ENCODE assay signal across 34 cellular contexts in the genomic region with DNA sequence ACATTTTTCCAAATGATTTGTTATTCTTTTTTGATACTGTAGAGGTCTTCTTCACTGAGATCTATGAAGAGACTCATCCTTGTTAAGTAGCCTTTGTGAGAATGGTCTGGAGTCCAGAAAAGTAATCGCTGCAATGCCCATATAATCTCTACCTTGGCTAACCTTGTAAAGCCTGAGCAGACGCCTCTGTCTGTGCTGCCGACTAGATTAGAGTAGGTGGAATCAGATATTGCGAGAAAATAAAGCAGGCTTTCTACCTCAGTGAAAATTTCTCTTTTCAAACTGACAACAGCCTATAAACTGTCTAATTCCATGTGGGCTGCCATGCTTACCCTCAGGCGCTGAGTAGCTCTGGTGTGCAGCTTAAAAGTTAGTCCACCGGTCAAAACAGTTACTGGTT. TPM values are rescaled to one million over a fixed set of nuclear protein-coding genes. Genes with fewer than 3 reads are reported as not detected.
A peak's percentile ranks its signal among the peaks of the same experiment; 100 is the strongest.
DNase-seq lines count a peak whose midpoint lies in the region; ATAC-seq, FAIRE-seq and TF ChIP-seq lines count a peak whose summit lies in the region.
"Had no signal": no experiment of that assay in that cellular context is flagged by ENCODE, and none has a peak within 500 bp of the region (broad histone marks: within the 10 kb centered on the region; RNA-seq: fewer than 3 reads in every experiment).

No MANE protein-coding gene starts in this region.

- H3K27ac ChIP-seq in SK-N-SH (ENCODE audit: low read depth in 2 of 2, low read length in 1 of 2) (peak overlapping the region in 1 of 2 experiments; percentile 83; a peak in 2 of 4 replicates), WERI-Rb-1 (no peak overlapping the region), small intestine (ENCODE audit: low read depth in 1 of 2, low read length in 1 of 2) (no peak overlapping the region)
- H3K27ac ChIP-seq: 22Rv1; A549; BLaER1; BLaER1 treated with 17β-estradiol and CSF1 and Interleukin-3, amounts not matched to agents 10 nM and 100 nM; C4-2B had no signal

- H3K9me2 ChIP-seq in SK-N-SH, result no peaks in the 10 kb centered on the region

- H3K4me3 ChIP-seq in SK-N-SH (ENCODE audit: low read depth in 2 of 2, low read length in 1 of 2), result no peak overlapping the region
- H3K4me3 ChIP-seq in BE2C (ENCODE audit: low read depth, low read length), result no peak overlapping the region
- H3K4me3 ChIP-seq in WERI-Rb-1 (ENCODE audit: low read depth, low read length), result no peak overlapping the region
- H3K4me3 ChIP-seq in small intestine (ENCODE audit: low read depth in 1 of 2, low read length in 2 of 2), result no peak overlapping the region
- H3K4me3 ChIP-seq: A549; BLaER1; BLaER1 treated with 17β-estradiol and CSF1 and Interleukin-3, amounts not matched to agents 10 nM and 100 nM had no signal

- no peak for DNase-seq in SK-N-SH
- DNase-seq in BE2C, result peak; percentile 21
- peak; percentile 32 for DNase-seq in SK-N-DZ (ENCODE audit: low spot score)
- DNase-seq in WERI-Rb-1, result peak; percentile 51
- no peak for DNase-seq in nucleus accumbens (lab: John Stamatoyannopoulos, UW)
- no peak for DNase-seq in small intestine
- no peak for DNase-seq in DMS 273 (lab: John Stamatoyannopoulos, UW; ENCODE audit: unreplicated experiment)
- DNase-seq: 8988T; ACHN; AML-193; C1 segment of cervical spinal cord; Caco-2; Calu3; CD4-positive, alpha-beta memory T cell; CD4-positive, alpha-beta T cell; CD4-positive, CD25-positive, alpha-beta regulatory T cell; CD8-positive, alpha-beta memory T cell; CD8-positive, alpha-beta T cell; COR-L47; DMS 273 treated with DMSO at 0.1 percent for 48 hours; DMS153; DMS53; DMS79; DMS79 treated with DMSO at 0.1 percent for 48 hours; DND-41; EL had no signal

- H3K4me1 ChIP-seq in SK-N-SH (ENCODE audit: control insufficient read depth in 1 of 2, insufficient read depth in 2 of 2, low read depth in 1 of 2, low read length in 1 of 2) (peaks cover 0 to 37% of the 10 kb centered on the region in 2 experiments; a peak in 2 of 4 replicates), BE2C (peaks cover 24% of the 10 kb centered on the region), small intestine (ENCODE audit: control insufficient read depth in 2 of 2, insufficient read depth in 1 of 2, low read depth in 1 of 2, low read length in 1 of 2) (peaks cover 0 to 2% of the 10 kb centered on the region in 2 donors)
- H3K4me1 ChIP-seq: A549, BLaER1, Caco-2 had no signal

- H4K20me1 ChIP-seq in SK-N-SH (ENCODE audit: insufficient read depth), result no peaks in the 10 kb centered on the region
- H4K20me1 ChIP-seq: BLaER1; BLaER1 treated with 17β-estradiol and CSF1 and Interleukin-3, amounts not matched to agents 10 nM and 100 nM had no signal

- H3K4me2 ChIP-seq in SK-N-SH, result no peak overlapping the region
- H3K4me2 ChIP-seq: A549; BLaER1; BLaER1 treated with 17β-estradiol and CSF1 and Interleukin-3, amounts not matched to agents 10 nM and 100 nM had no signal

- H3K9me3 ChIP-seq in SK-N-SH (no peaks in the 10 kb centered on the region), BE2C (no peaks in the 10 kb centered on the region), WERI-Rb-1 (ENCODE audit: severe bottlenecking) (no peaks in the 10 kb centered on the region), small intestine (ENCODE audit: control insufficient read depth, low read depth) (no peaks in the 10 kb centered on the region)
- H3K9me3 ChIP-seq: A549, BLaER1, Caco-2 had no signal

- TF ChIP-seq RAD21 in SK-N-SH (IDR thresholded peaks at IDR 0.05; ENCODE audit: low read length), result no peak

- WGBS in SK-N-SH (ENCODE audit: low lambda C conversion rate), result 79% methylated on average over 6 of the region's 6 CpGs
- 94 to 96% (median 95%) methylated on average over 6 of the region's 6 CpGs for WGBS in small intestine, 3 donors

- TF ChIP-seq EP300 in SK-N-SH (IDR thresholded peaks at IDR 0.05; ENCODE audit: borderline replicate concordance in 1 of 2, low read depth in 1 of 2, low read length in 1 of 2), result peak in 1 of 2 experiments; percentile 51; a peak in 2 of 4 replicates

- TF ChIP-seq CTCF in SK-N-SH (IDR thresholded peaks at IDR 0.05) (no peak), BE2C (IDR thresholded peaks at IDR 0.05; ENCODE audit: low read depth, low read length) (no peak), WERI-Rb-1 (IDR thresholded peaks at IDR 0.05; ENCODE audit: low read depth, low read length) (no peak)

- H3K79me2 ChIP-seq in SK-N-SH (ENCODE audit: insufficient read depth), result no peaks in the 10 kb centered on the region

- no peak overlapping the region for H3K9ac ChIP-seq in SK-N-SH
- H3K9ac ChIP-seq: BLaER1; BLaER1 treated with 17β-estradiol and CSF1 and Interleukin-3, amounts not matched to agents 10 nM and 100 nM had no signal

- CTCF ChIA-PET in SK-N-SH (lab: Yijun Ruan, JAX), result interaction anchor here (0.6 kb wide), 1 partner anchor 19 kb away, joined by 3 read pairs; no protein-coding TSS in a partner anchor

- H3K27me3 ChIP-seq in SK-N-SH (ENCODE audit: insufficient read depth) (no peaks in the 10 kb centered on the region), BE2C (no peaks in the 10 kb centered on the region), WERI-Rb-1 (ENCODE audit: insufficient read depth, low read depth, severe bottlenecking) (no peaks in the 10 kb centered on the region), small intestine (ENCODE audit: control insufficient read depth in 2 of 2, insufficient read depth in 2 of 2, low read length in 2 of 2) (no peaks in the 10 kb centered on the region)
- H3K27me3 ChIP-seq: BLaER1; BLaER1 treated with 17β-estradiol and CSF1 and Interleukin-3, amounts not matched to agents 10 nM and 100 nM had no signal

- no peak for ATAC-seq in SK-N-SH treated with all-trans-retinoic acid at 6 μM for 48 hours
- ATAC-seq: A549; CD8-positive, alpha-beta T cell had no signal

- no peak for FAIRE-seq in small intestine (lab: Jason Lieb, UNC)
- FAIRE-seq: A204.1, A549, D721Med had no signal

- no peak overlapping the region for H2AFZ ChIP-seq in SK-N-SH (ENCODE audit: low read depth)

- POLR2A ChIA-PET in SK-N-SH (lab: Yijun Ruan, JAX), result no interaction called here

- H3K36me3 ChIP-seq in SK-N-SH (replicated peaks in 1 of 2; ENCODE audit: control insufficient read depth in 1 of 2, insufficient read depth in 2 of 2, low read length in 1 of 2) (no peaks in the 10 kb centered on the region), BE2C (no peaks in the 10 kb centered on the region), WERI-Rb-1 (no peaks in the 10 kb centered on the region), small intestine (ENCODE audit: control insufficient read depth in 2 of 2, insufficient read depth in 2 of 2, low read length in 2 of 2) (no peaks in the 10 kb centered on the region)
- H3K36me3 ChIP-seq: BLaER1; BLaER1 treated with 17β-estradiol and CSF1 and Interleukin-3, amounts not matched to agents 10 nM and 100 nM had no signal

- H3F3A ChIP-seq in SK-N-SH (replicated peaks; ENCODE audit: insufficient read depth), result no peaks in the 10 kb centered on the region

TF ChIP-seq in SK-N-SH, 30 proteins besides CTCF, POLR2A, EP300 and RAD21:
- TF ChIP-seq GATA2 (CRISPR knock-in tag; IDR thresholded peaks at IDR 0.05), result peak; percentile 65
- TF ChIP-seq CHD2 (IDR thresholded peaks at IDR 0.05; ENCODE audit: low read length, partially characterized antibody), result peak; percentile 28
- TF ChIP-seq, protein P1, sequence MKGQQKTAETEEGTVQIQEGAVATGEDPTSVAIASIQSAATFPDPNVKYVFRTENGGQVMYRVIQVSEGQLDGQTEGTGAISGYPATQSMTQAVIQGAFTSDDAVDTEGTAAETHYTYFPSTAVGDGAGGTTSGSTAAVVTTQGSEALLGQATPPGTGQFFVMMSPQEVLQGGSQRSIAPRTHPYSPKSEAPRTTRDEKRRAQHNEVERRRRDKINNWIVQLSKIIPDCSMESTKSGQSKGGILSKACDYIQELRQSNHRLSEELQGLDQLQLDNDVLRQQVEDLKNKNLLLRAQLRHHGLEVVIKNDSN (IDR thresholded peaks at IDR 0.05; ENCODE audit: borderline replicate concordance, low read depth), result no peak
- TF ChIP-seq RFX5 (IDR thresholded peaks at IDR 0.05; ENCODE audit: low read length), result no peak
- peak; percentile 36; the same call in 1 of the 2 replicates for TF ChIP-seq RCOR1 (IDR thresholded peaks at IDR 0.05; ENCODE audit: low read length)
- no peak for TF ChIP-seq TEAD4 (IDR thresholded peaks at IDR 0.05; ENCODE audit: borderline replicate concordance, insufficient read depth)
- TF ChIP-seq EZH2phosphoT487 (IDR thresholded peaks at IDR 0.05; ENCODE audit: borderline replicate concordance, low read depth), result no peak

TF ChIP-seq in SK-N-SH treated with all-trans-retinoic acid at 6 μM for 48 hours, 23 proteins besides CTCF, POLR2A, EP300 and RAD21 (continues in another document):
- TF ChIP-seq ZNF565 (CRISPR knock-in tag; conservative IDR thresholded peaks at IDR 0.05; ENCODE audit: low read depth) (no peak), ISL1 (CRISPR knock-in tag; IDR thresholded peaks at IDR 0.05) (no peak), ZFP30 (CRISPR knock-in tag; IDR thresholded peaks at IDR 0.05) (no peak), OSR1 (CRISPR knock-in tag; IDR thresholded peaks at IDR 0.05) (no peak), ZFP3 (CRISPR knock-in tag; IDR thresholded peaks at IDR 0.05) (no peak), ZNF70 (CRISPR knock-in tag; IDR thresholded peaks at IDR 0.05) (no peak), SNAI2 (CRISPR knock-in tag; IDR thresholded peaks at IDR 0.05) (no peak)
- TF ChIP-seq, protein P2, sequence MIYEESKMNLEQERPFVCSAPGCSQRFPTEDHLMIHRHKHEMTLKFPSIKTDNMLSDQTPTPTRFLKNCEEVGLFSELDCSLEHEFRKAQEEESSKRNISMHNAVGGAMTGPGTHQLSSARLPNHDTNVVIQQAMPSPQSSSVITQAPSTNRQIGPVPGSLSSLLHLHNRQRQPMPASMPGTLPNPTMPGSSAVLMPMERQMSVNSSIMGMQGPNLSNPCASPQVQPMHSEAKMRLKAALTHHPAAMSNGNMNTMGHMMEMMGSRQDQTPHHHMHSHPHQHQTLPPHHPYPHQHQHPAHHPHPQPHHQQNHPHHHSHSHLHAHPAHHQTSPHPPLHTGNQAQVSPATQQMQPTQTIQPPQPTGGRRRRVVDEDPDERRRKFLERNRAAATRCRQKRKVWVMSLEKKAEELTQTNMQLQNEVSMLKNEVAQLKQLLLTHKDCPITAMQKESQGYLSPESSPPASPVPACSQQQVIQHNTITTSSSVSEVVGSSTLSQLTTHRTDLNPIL (CRISPR knock-in tag; IDR thresholded peaks at IDR 0.05; ENCODE audit: low read depth), result no peak

RNA-seq across cellular contexts. Expression of a gene that starts 17.5 kb away (rescaled TPM):
- polyA plus RNA-seq in SK-N-SH (2012; rRNA removed) (1.8 and 2.5 TPM in 2 replicates), small intestine (10 to 100 TPM in 1 of 3 donors, 1 to 10 TPM in 2; 6.8 to 35.6 (median 8.3) TPM)
- polyA plus RNA-seq in SK-N-SH (2012; cell fraction: cytosol; rRNA removed), result 4.0 and 4.3 TPM in 2 replicates
- polyA plus RNA-seq in SK-N-SH (2012; cell fraction: nucleus; rRNA removed), result 0.92 and 2.0 TPM in 2 replicates
- 18.8 TPM for polyA plus RNA-seq in BE2C (2012; ENCODE audit: insufficient read depth, insufficient read length, low read depth)
- polyA plus RNA-seq in SK-N-DZ (2014; cell fraction: cytosol; rRNA removed), result 27.7 and 30.4 TPM in 2 replicates
- polyA plus RNA-seq in SK-N-DZ (2014; cell fraction: nucleus; rRNA removed), result 19.0 and 27.7 TPM in 2 replicates

Comparison
In these comparisons a context has a peak if more than half of its experiments do, and no peak if none do; other contexts are left out.
1. DNase-seq: peak in BE2C (single experiment), SK-N-DZ (single experiment) and WERI-Rb-1 (single experiment); none in SK-N-SH (single experiment), nucleus accumbens (0 of 56), small intestine (single experiment) and DMS 273 (single experiment).